In genomic region chr3:169675091-169675490, GRCh38 we compare ENCODE assay signal across 34 cellular contexts.
"Had no signal": no experiment of that assay in that cellular context is flagged by ENCODE, and none has a peak within 500 bp of the region (broad histone marks: within the 10 kb centered on the region; RNA-seq: fewer than 3 reads in every experiment).

No MANE protein-coding gene starts in this region.

- H3K27ac ChIP-seq: KMS-11 had no signal

- H3K4me3 ChIP-seq: MG63 had no signal

- H3K36me3 ChIP-seq: MG63 had no signal

- H3K9ac ChIP-seq: KMS-11 had no signal

- DNase-seq: Karpas-422, Kasumi-1, MG63, MM.1S, MV-4-11, NCI-H1048, NCI-H1092, NCI-H1092 treated with DMSO at 0.1 percent for 48 hours, NCI-H1105, NCI-H1105 treated with DMSO at 0.1 percent for 48 hours, NCI-H1417, NCI-H1417 treated with DMSO at 0.1 percent for 48 hours, NCI-H1436, NCI-H1436 treated with DMSO at 0.1 percent for 48 hours, NCI-H146, NCI-H1694, NCI-H1694 treated with DMSO at 0.1 percent for 48 hours, NCI-H187, NCI-H187 treated with DMSO at 0.1 percent for 48 hours, NCI-H1930, NCI-H2029, NCI-H2029 treated with DMSO at 0.1 percent for 48 hours, NCI-H2081, NCI-H2081 treated with DMSO at 0.1 percent for 48 hours, NCI-H2107, NCI-H2171, NCI-H2171 treated with DMSO at 0.1 percent for 48 hours, NCI-H2227 treated with DMSO at 0.1 percent for 48 hours, NCI-H226, NCI-H345, NCI-H446, NCI-H446 treated with DMSO at 0.1 percent for 48 hours, NCI-H510A had no signal

- H3K4me2 ChIP-seq: KMS-11 had no signal
